In the genomic region with DNA sequence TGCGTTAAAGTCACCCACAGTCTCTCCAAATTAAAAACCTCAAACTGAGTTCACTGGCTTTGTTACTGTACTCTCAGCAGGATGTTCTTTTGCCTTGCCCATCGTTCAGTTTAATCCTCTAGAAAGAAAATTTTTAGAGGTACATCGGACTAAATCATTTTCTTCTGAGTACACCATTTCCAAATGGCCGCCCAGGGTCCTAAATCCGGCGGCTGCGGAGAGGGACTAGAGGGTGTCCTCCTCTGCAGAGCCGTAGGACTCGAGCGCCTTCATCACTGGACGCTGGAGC, we compare ENCODE assay signal across 8 cellular contexts. TPM values are rescaled to one million over a fixed set of nuclear protein-coding genes. Genes with fewer than 3 reads are reported as not detected.
DNase-seq lines count a peak whose midpoint lies in the region; ATAC-seq and TF ChIP-seq lines count a peak whose summit lies in the region.

No MANE protein-coding gene starts in this region.

- H3K4me3 ChIP-seq in HUES64 (ENCODE audit: low read length) (peak overlapping the region; percentile 99), muscle layer of duodenum (ENCODE audit: low read depth in 1 of 2, low read length in 2 of 2) (peak overlapping the region; percentile 75 to 85)

- H3K4me3 Mint-ChIP-seq in activated T-cell treated with anti-CD3 and anti-CD28 coated beads, Interleukin-2, amount 50 U/mL, for 24 hours, result no peak overlapping the region

- peaks cover 36% of the 10 kb centered on the region for H3K4me1 ChIP-seq in HUES64 (ENCODE audit: insufficient read depth, low read length)
- peaks cover 0 to 8% of the 10 kb centered on the region in 2 donors for H3K4me1 ChIP-seq in muscle layer of duodenum (ENCODE audit: control insufficient read depth in 1 of 2, insufficient read depth in 2 of 2, low read length in 2 of 2)

- H3K27ac ChIP-seq in HUES64 (ENCODE audit: low read depth, low read length), result peak overlapping the region; percentile 68; the same call in 1 of the 2 replicates
- H3K27ac ChIP-seq in muscle layer of duodenum (ENCODE audit: low read length), result peak overlapping the region; percentile 36

- no peaks in the 10 kb centered on the region for H3K36me3 Mint-ChIP-seq in activated T-cell treated with anti-CD3 and anti-CD28 coated beads, Interleukin-2, amount 50 U/mL, for 24 hours (ENCODE audit: low read depth)

- peaks cover 37% of the 10 kb centered on the region for H3K27me3 Mint-ChIP-seq in activated T-cell treated with anti-CD3 and anti-CD28 coated beads, Interleukin-2, amount 50 U/mL, for 24 hours

- DNase-seq in COR-L47 (lab: John Stamatoyannopoulos, UW), result peak; percentile 62
- DNase-seq in dedifferentiated amniotic fluid mesenchymal stem cell (ENCODE audit: extremely low spot score), result peak; percentile 25
- no peak for DNase-seq in activated T-cell treated with anti-CD3 and anti-CD28 coated beads, Interleukin-2, amount 50 U/mL, for 24 hours
- no peak for DNase-seq in GM10266 (ENCODE audit: extremely low spot score)
- no peak for DNase-seq in 8988T

- TF ChIP-seq CTCF in GM10266 (IDR thresholded peaks at IDR 0.05; ENCODE audit: control insufficient read depth, insufficient read depth, low read depth, missing control alignments), result no peak

- H3K9ac ChIP-seq in HUES64 (ENCODE audit: low read depth, low read length), result peak overlapping the region; percentile 80

- no peak for ATAC-seq in HG03571 (IDR thresholded peaks at IDR 0.05; ENCODE audit: unreplicated experiment)

- H3K9me3 ChIP-seq in HUES64 (ENCODE audit: insufficient read depth, low read depth, low read length) (no peaks in the 10 kb centered on the region), muscle layer of duodenum (ENCODE audit: control insufficient read depth in 1 of 2, low read length in 2 of 2) (no peaks in the 10 kb centered on the region)

- H3K36me3 ChIP-seq in HUES64 (ENCODE audit: insufficient read depth, low read length) (no peaks in the 10 kb centered on the region), muscle layer of duodenum (ENCODE audit: control insufficient read depth in 1 of 2, insufficient read depth in 2 of 2, low read length in 2 of 2) (no peaks in the 10 kb centered on the region)

- H3K27me3 ChIP-seq in HUES64 (ENCODE audit: insufficient read depth, low read length), result peaks cover 27% of the 10 kb centered on the region
- no peaks in the 10 kb centered on the region for H3K27me3 ChIP-seq in muscle layer of duodenum (ENCODE audit: low read depth, low read length)

- H3K27ac Mint-ChIP-seq in activated T-cell treated with anti-CD3 and anti-CD28 coated beads, Interleukin-2, amount 50 U/mL, for 24 hours, result no peak overlapping the region

- peaks cover 5% of the 10 kb centered on the region for H3K9me3 Mint-ChIP-seq in activated T-cell treated with anti-CD3 and anti-CD28 coated beads, Interleukin-2, amount 50 U/mL, for 24 hours

- WGBS in HUES64, result 2% methylated on average over 11 of the region's 11 CpGs

- peaks cover 3% of the 10 kb centered on the region for H3K4me1 Mint-ChIP-seq in activated T-cell treated with anti-CD3 and anti-CD28 coated beads, Interleukin-2, amount 50 U/mL, for 24 hours (ENCODE audit: low read depth)

RNA-seq across cellular contexts. Expression of a gene that starts 1.4 kb away (rescaled TPM):
- polyA plus RNA-seq in HUES64 (2013, experiment 1 of 2), result 6.7 TPM
- polyA plus RNA-seq in HUES64 (2013, experiment 2 of 2), result 7.0 TPM

Comparison
In these comparisons a context has a peak if more than half of its experiments do, and no peak if none do; other contexts are left out.
1. DNase-seq: peak in COR-L47 (single experiment) and dedifferentiated amniotic fluid mesenchymal stem cell (single experiment); none in activated T-cell treated with anti-CD3 and anti-CD28 coated beads, Interleukin-2, amount 50 U/mL, for 24 hours (single experiment), GM10266 (single experiment) and 8988T (single experiment).